ENCODE assay signal across 17 cellular contexts in the genomic region with DNA sequence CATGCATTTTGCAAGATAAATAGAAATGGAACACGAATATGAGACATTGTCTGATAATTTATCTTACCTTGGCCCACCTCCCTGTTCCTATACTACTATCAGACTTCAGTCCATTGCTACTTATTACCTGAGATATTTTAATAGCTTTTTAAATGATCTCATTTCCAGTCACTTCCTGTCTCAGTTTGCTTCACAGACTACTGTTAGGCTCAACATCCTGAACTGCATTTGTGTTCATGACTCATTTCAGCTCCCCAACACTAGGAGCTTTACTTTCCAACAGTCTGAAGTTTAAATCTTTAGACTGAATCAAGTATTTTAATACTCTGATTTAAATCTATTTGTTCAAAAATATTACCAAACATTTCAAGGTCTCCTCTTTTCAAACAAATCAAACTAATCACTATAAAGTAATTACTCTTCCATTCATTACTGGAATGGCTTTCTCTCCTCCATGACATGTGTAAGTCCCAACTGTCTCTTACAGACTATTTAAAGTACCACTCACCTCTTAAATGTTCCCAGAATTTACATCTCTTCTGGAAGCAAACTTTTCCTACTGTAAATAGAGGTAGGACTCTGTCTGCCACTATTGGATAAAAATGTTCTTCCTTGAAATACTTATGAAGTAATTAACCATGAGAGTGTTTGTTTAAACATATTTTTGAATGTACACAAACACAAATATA.
DNase-seq lines count a peak whose midpoint lies in the region; TF ChIP-seq lines count a peak whose summit lies in the region.
"Had no signal": no experiment of that assay in that cellular context is flagged by ENCODE, and none has a peak within 500 bp of the region (broad histone marks: within the 10 kb centered on the region; RNA-seq: fewer than 3 reads in every experiment).

No MANE protein-coding gene starts in this region.

- intact Hi-C loops in A673 (cut with micrococcal nuclease; ENCODE audit: unreplicated experiment), result no loop called here

- no peak for TF ChIP-seq CTCF in A673 (conservative IDR thresholded peaks at IDR 0.05; ENCODE audit: low read depth, low read length)

- BruUV-seq in A673 (replicated peaks; lab: Mats Ljungman, UMichigan), result no TSS peak

- no peaks in the 10 kb centered on the region for H3K27me3 ChIP-seq in A673 (replicated peaks; ENCODE audit: insufficient read depth, low read depth, low read length, poor library complexity)

- no peaks in the 10 kb centered on the region for H3K9me3 ChIP-seq in A673 (ENCODE audit: low read depth, low read length, poor library complexity, severe bottlenecking)

- CTCF ChIA-PET in A673 (lab: Charles Lee), result no interaction called here

- no peaks in the 10 kb centered on the region for H3K36me3 ChIP-seq in A673 (ENCODE audit: insufficient read depth, low read length, poor library complexity, severe bottlenecking)

- peak; percentile 53 for DNase-seq in A673 (ENCODE audit: low spot score)
- peak; percentile 38 to 47 for DNase-seq in Kasumi-1 (lab: John Stamatoyannopoulos, UW)
- DNase-seq in amniotic epithelial cell (ENCODE audit: low read depth), result peak; percentile 37
- DNase-seq in glomerular visceral epithelial cell (ENCODE audit: extremely low spot score), result peak; percentile 41
- no peak for DNase-seq in LoVo (ENCODE audit: low spot score)
- no peak for DNase-seq in DMS114 treated with DMSO at 0.1 percent for 48 hours (lab: John Stamatoyannopoulos, UW; ENCODE audit: unreplicated experiment)
- DNase-seq in OCI-M2 (lab: John Stamatoyannopoulos, UW; ENCODE audit: unreplicated experiment), result no peak
- DNase-seq in activated T-cell treated with anti-CD3 and anti-CD28 coated beads for 4 hours, result no peak
- DNase-seq: activated CD4-positive, alpha-beta T cell treated with anti-CD3 and anti-CD28 coated beads for 48 hours; CD8-positive, alpha-beta T cell; cortex of kidney; GDM1; NCI-H1092 treated with DMSO at 0.1 percent for 48 hours; NCI-H345; stimulated activated CD4-positive, alpha-beta T cell treated with anti-CD3 and anti-CD28 coated beads, Interleukin-4, amount 100 ng/mL, for 24 hours; T-helper 2 cell had no signal

- POLR2A ChIA-PET in A673 (lab: Charles Lee; ENCODE audit: low non-redundant PET), result no interaction called here

- no peaks in the 10 kb centered on the region for H3K4me1 ChIP-seq in A673 (ENCODE audit: insufficient read depth, low read length, poor library complexity, severe bottlenecking)

- H3K4me3 ChIP-seq in A673 (ENCODE audit: low read depth, low read length, poor library complexity, severe bottlenecking), result no peak overlapping the region
- H3K4me3 ChIP-seq: lung had no signal

- H3K27ac ChIP-seq in A673 (ENCODE audit: low read depth, low read length, poor library complexity, severe bottlenecking), result no peak overlapping the region

Comparison
In these comparisons a context has a peak if more than half of its experiments do, and no peak if none do; other contexts are left out.
1. DNase-seq: peak in A673 (single experiment), Kasumi-1 (2 of 2), amniotic epithelial cell (single experiment) and glomerular visceral epithelial cell (single experiment); none in LoVo (single experiment), DMS114 treated with DMSO at 0.1 percent for 48 hours (single experiment), OCI-M2 (single experiment) and activated T-cell treated with anti-CD3 and anti-CD28 coated beads for 4 hours (single experiment).